Comparison of ENCODE assay signal across 8 cellular contexts in genomic region chr3:49093853-49094767, GRCh38. TPM values are rescaled to one million over a fixed set of nuclear protein-coding genes. Genes with fewer than 3 reads are reported as not detected.
DNase-seq lines count a peak whose midpoint lies in the region; ATAC-seq and TF ChIP-seq lines count a peak whose summit lies in the region.

Gene QRICH1 (minus strand): TSS chr3:49094071. CDS start chr3:49077017, 17,054 bp downstream.

- H3K4me3 Mint-ChIP-seq in chondrocyte (ENCODE audit: unreplicated experiment), result peak within 1 kb of the TSS; percentile 88

- TF ChIP-seq CTCF in BJ (IDR thresholded peaks at IDR 0.05; ENCODE audit: insufficient read depth, low read depth, low read length), result peak; percentile 74
- TF ChIP-seq CTCF in chondrocyte (IDR thresholded peaks at IDR 0.05), result peak; percentile 79

- no peaks in the 10 kb centered on the region for H3K9me3 Mint-ChIP-seq in chondrocyte (ENCODE audit: low read depth)

- no peaks in the 10 kb centered on the region for H3K27me3 Mint-ChIP-seq in chondrocyte (ENCODE audit: low read depth)

- peak; percentile 70 for ATAC-seq in HG03442 (IDR thresholded peaks at IDR 0.05; ENCODE audit: unreplicated experiment)

- H3K27ac Mint-ChIP-seq in chondrocyte (ENCODE audit: unreplicated experiment), result peak within 1 kb of the TSS; percentile 96

- peak within 1 kb of the TSS; percentile 79 for H3K4me3 ChIP-seq in BJ (ENCODE audit: low read depth, low read length)

- no peaks in the 10 kb centered on the region for H3K27me3 ChIP-seq in BJ (ENCODE audit: control insufficient read depth, insufficient read depth, low read length)

- peaks cover 10% of the 10 kb centered on the region for H3K36me3 Mint-ChIP-seq in chondrocyte (ENCODE audit: low read depth)

- DNase-seq in BJ (ENCODE audit: low read depth) (peak; percentile 93), GM19238 (ENCODE audit: insufficient read length, low spot score) (peak; percentile 91), NCI-H510A treated with DMSO at 0.1 percent for 48 hours (lab: John Stamatoyannopoulos, UW) (peak; percentile 92), chondrocyte (ENCODE audit: low spot score) (peak; percentile 99), kidney glomerular epithelial cell (lab: John Stamatoyannopoulos, UW) (peak; percentile 95)
- DNase-seq in activated CD4-positive, alpha-beta T cell treated with anti-CD3 and anti-CD28 coated beads for 24 hours (ENCODE audit: low read depth in 2 of 2), result peak; percentile 91 to 96
- peak; percentile 88 to 91 for DNase-seq in stimulated activated CD4-positive, alpha-beta T cell treated with anti-CD3 and anti-CD28 coated beads, Interleukin-1b, Interleukin-23, amount 100 ng/mL, for 1 hour (ENCODE audit: low read depth in 2 of 2)

- peaks cover 37% of the 10 kb centered on the region for H3K4me1 Mint-ChIP-seq in chondrocyte (ENCODE audit: low read depth)

- POLR2A ChIA-PET in BJ (lab: Charles Lee), result interaction anchor here (0.5 to 1.6 kb wide), 4 partner anchors 9 to 334 kb away, joined by 3 to 4 read pairs (median 4); partner anchors contain the start of gene QARS1

- CTCF ChIA-PET in BJ (lab: Yijun Ruan, JAX), result interaction anchor here (0.8 to 3.2 kb wide), 14 partner anchors 9 to 129 kb away, joined by 3 to 20 read pairs (median 4); partner anchors contain the start of genes KLHDC8B, NDUFAF3 and WDR6

- peaks cover 9% of the 10 kb centered on the region for H3K36me3 ChIP-seq in BJ (ENCODE audit: control insufficient read depth, insufficient read depth, low read length)

RNA-seq across cellular contexts. Expression of gene QRICH1, which starts in this region (rescaled TPM):
- polyA plus RNA-seq in BJ (2011; rRNA removed), result 51.8 and 77.3 TPM in 2 replicates
- polyA minus RNA-seq in BJ (2011; rRNA and poly(A)+ RNA removed), result 109 and 165 TPM in 2 replicates
- 77.5 to 89.5 TPM (median 79.3 TPM) in 3 replicates for total RNA-seq in chondrocyte

Comparison
In these comparisons a context has a peak if more than half of its experiments do, and no peak if none do; other contexts are left out.
1. Peak in every context shown above with its lines: DNase-seq, ATAC-seq and H3K4me3 ChIP-seq.